Comparison of ENCODE assay signal across 11 cellular contexts in the genomic region with DNA sequence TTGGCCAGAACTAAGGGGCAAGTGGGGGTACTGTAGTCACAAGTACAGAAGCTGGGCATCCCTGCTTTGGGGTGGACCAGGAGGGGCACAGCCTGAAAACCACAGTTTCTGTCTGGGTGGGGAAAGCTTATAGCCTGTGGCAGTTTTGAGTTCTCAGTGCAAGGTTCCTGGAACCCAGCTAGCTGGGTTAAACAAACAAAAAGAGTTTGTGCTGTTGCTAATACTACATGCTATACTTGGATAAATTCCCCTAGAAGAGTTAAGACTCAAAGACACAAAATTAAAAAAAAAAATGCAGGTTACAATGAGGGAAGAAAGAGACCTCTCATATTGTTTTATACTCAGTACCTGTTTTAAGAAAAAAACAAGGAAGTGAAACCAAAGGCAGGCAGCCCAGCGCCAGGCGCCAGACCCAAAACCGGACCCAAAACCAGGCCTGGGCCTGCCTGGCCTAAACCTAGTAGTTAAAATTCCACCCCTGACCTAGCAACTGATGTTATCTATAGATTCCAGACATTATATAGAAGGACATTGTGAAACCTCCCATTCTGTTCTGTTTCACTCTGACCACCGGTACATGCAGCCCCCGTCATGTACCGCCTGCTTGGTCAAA. TPM values are rescaled to one million over a fixed set of nuclear protein-coding genes. Genes with fewer than 3 reads are reported as not detected.
A peak's percentile ranks its signal among the peaks of the same experiment; 100 is the strongest.
DNase-seq lines count a peak whose midpoint lies in the region; ATAC-seq and TF ChIP-seq lines count a peak whose summit lies in the region.
"Had no signal": no experiment of that assay in that cellular context is flagged by ENCODE, and none has a peak within 500 bp of the region (broad histone marks: within the 10 kb centered on the region; RNA-seq: fewer than 3 reads in every experiment).

No MANE protein-coding gene starts in this region.

- H3K9me3 ChIP-seq in heart right ventricle: peaks cover 0 to 12% (median 3%) of the 10 kb centered on the region in 11 donors

- peaks cover 23% of the 10 kb centered on the region for H3K4me1 Mint-ChIP-seq in activated T-helper 1 cell treated with anti-CD3 and anti-CD28 coated beads, Interleukin-12 subunit alpha, Interleukin-12 subunit beta, Interleukin-2, Interleukin-4 antibody, amounts not matched to agents 30 ng/mL and 10 ng/mL and 1 ng/mL, durations not matched to agents 14 hours and 24 hours and 36 hours (ENCODE audit: low read depth)

- H3K4me1 ChIP-seq in heart right ventricle: no peaks in the 10 kb centered on the region

- no peaks in the 10 kb centered on the region for H3K36me3 ChIP-seq in heart right ventricle

- H3K36me3 Mint-ChIP-seq in activated T-helper 1 cell treated with anti-CD3 and anti-CD28 coated beads, Interleukin-12 subunit alpha, Interleukin-12 subunit beta, Interleukin-2, Interleukin-4 antibody, amounts not matched to agents 30 ng/mL and 10 ng/mL and 1 ng/mL, durations not matched to agents 14 hours and 24 hours and 36 hours (ENCODE audit: low read depth): peaks cover 8% of the 10 kb centered on the region

- peaks cover 5% of the 10 kb centered on the region for H3K27me3 Mint-ChIP-seq in activated T-helper 1 cell treated with anti-CD3 and anti-CD28 coated beads, Interleukin-12 subunit alpha, Interleukin-12 subunit beta, Interleukin-2, Interleukin-4 antibody, amounts not matched to agents 30 ng/mL and 10 ng/mL and 1 ng/mL, durations not matched to agents 14 hours and 24 hours and 36 hours (ENCODE audit: insufficient read depth)

- peak overlapping the region; percentile 37 for H3K4me3 Mint-ChIP-seq in activated T-helper 1 cell treated with anti-CD3 and anti-CD28 coated beads, Interleukin-12 subunit alpha, Interleukin-12 subunit beta, Interleukin-2, Interleukin-4 antibody, amounts not matched to agents 30 ng/mL and 10 ng/mL and 1 ng/mL, durations not matched to agents 14 hours and 24 hours and 36 hours

- WGBS in heart right ventricle, 2 donors: 74 to 95% methylated on average over 6 of the region's 6 CpGs

- H3K9me3 Mint-ChIP-seq in activated T-helper 1 cell treated with anti-CD3 and anti-CD28 coated beads, Interleukin-12 subunit alpha, Interleukin-12 subunit beta, Interleukin-2, Interleukin-4 antibody, amounts not matched to agents 30 ng/mL and 10 ng/mL and 1 ng/mL, durations not matched to agents 14 hours and 24 hours and 36 hours: peaks cover 23% of the 10 kb centered on the region

- no peaks in the 10 kb centered on the region for H3K27me3 ChIP-seq in heart right ventricle

- intact Hi-C loops in activated T-helper 1 cell treated with anti-CD3 and anti-CD28 coated beads, Interleukin-12 subunit alpha, Interleukin-12 subunit beta, Interleukin-2, Interleukin-4 antibody, amounts not matched to agents 30 ng/mL and 10 ng/mL and 1 ng/mL, durations not matched to agents 14 hours and 24 hours and 36 hours (cut with micrococcal nuclease): loop anchor here (1.0 kb wide), 1 partner anchor 145 kb away; no protein-coding TSS in a partner anchor
- intact Hi-C loops in heart right ventricle (cut with DNase I): no loop called here

- no peak for DNase-seq in activated T-helper 1 cell treated with anti-CD3 and anti-CD28 coated beads, Interleukin-12 subunit alpha, Interleukin-12 subunit beta, Interleukin-2, Interleukin-4 antibody, amounts not matched to agents 30 ng/mL and 10 ng/mL and 1 ng/mL, durations not matched to agents 14 hours and 24 hours and 36 hours (ENCODE audit: low spot score)
- no peak for DNase-seq in ureter (ENCODE audit: low spot score)
- no peak for DNase-seq in activated naive CD4-positive, alpha-beta T cell treated with anti-CD3 and anti-CD28 coated beads, Interleukin-2, amount 50 U/mL, for 16 hours
- DNase-seq in heart right ventricle: no peak
- DNase-seq: NCI-H510A had no signal

- peak; percentile 66 for ATAC-seq in GM18520 (IDR thresholded peaks at IDR 0.05; ENCODE audit: unreplicated experiment)
- ATAC-seq in GM21447 (IDR thresholded peaks at IDR 0.05; ENCODE audit: unreplicated experiment): peak; percentile 67
- ATAC-seq in HG03175 (IDR thresholded peaks at IDR 0.05; ENCODE audit: unreplicated experiment): peak; percentile 81
- ATAC-seq in HG02970 (IDR thresholded peaks at IDR 0.05; ENCODE audit: low FRiP score, unreplicated experiment): no peak
- ATAC-seq in heart right ventricle: no peak
- ATAC-seq: sciatic nerve had no signal

- no peak overlapping the region for H3K4me3 ChIP-seq in heart right ventricle
- H3K4me3 ChIP-seq: lung had no signal

- H3K27ac ChIP-seq in heart right ventricle: no peak overlapping the region

- peak overlapping the region; percentile 83 for H3K27ac Mint-ChIP-seq in activated T-helper 1 cell treated with anti-CD3 and anti-CD28 coated beads, Interleukin-12 subunit alpha, Interleukin-12 subunit beta, Interleukin-2, Interleukin-4 antibody, amounts not matched to agents 30 ng/mL and 10 ng/mL and 1 ng/mL, durations not matched to agents 14 hours and 24 hours and 36 hours

- no peak for TF ChIP-seq CTCF in heart right ventricle (IDR thresholded peaks at IDR 0.05)

RNA-seq across cellular contexts. Expression of a gene that starts 50.8 kb away (rescaled TPM):
- 3.4 and 4.5 TPM in 2 replicates for total RNA-seq in activated T-helper 1 cell treated with anti-CD3 and anti-CD28 coated beads, Interleukin-12 subunit alpha, Interleukin-12 subunit beta, Interleukin-2, Interleukin-4 antibody, amounts not matched to agents 30 ng/mL and 10 ng/mL and 1 ng/mL, durations not matched to agents 14 hours and 24 hours and 36 hours
- 67.5 TPM for total RNA-seq in ureter
- 10 to 100 TPM in 2 of 10 donors, 1 to 10 TPM in 8; 3.2 to 10.9 (median 5.8) TPM for total RNA-seq in heart right ventricle
- polyA plus RNA-seq in heart right ventricle: 1 to 10 TPM; 3.1 to 3.8 TPM

Comparison
In these comparisons a context has a peak if more than half of its experiments do, and no peak if none do; other contexts are left out.
1. ATAC-seq: peak in GM18520 (single experiment), GM21447 (single experiment) and HG03175 (single experiment); none in HG02970 (single experiment) and heart right ventricle (0 of 8).